8 cellular contexts compared by ENCODE assay signal in the genomic region with DNA sequence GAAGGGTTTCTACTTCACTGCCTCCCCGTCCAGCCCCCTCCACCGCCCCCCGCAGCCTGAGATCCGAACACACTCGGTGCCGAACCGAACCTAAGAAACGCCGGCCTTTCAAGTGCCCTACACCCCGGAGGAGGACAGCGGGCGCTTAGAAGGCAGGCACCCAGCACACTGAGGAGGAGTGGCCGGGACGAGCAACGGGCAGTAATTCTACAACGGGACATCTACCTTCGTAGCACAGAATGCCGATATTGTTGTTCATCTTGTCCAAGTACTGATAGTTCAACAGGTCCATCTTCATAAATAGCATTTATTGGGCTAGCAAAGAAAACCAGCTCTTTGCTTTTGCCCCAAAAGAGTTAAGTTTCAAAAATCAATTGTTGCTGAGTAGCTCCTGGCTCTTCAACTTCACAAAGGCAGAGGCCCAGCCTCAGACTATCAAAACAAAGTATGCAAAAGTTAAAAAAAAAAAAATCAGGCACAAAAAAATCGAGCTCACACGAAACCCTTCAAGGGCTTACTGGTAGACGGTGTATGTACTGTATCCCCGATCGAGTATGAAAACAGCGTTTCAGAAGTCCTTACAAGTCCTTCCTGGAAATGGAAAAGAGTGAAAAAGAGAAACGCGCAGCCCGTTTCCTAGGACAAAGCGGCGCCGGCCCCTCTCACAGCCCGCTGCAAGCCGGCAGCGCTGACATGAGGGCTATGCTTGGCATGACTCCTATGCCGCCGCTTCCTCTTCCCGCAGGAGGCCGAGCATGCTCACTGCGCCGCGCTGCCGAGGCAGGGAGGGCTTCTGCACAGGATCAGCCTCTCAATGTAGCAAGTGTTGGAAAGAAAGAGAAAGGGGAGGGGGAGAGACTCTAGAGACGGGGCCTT. TPM values are rescaled to one million over a fixed set of nuclear protein-coding genes. Genes with fewer than 3 reads are reported as not detected.
DNase-seq lines count a peak whose midpoint lies in the region; ATAC-seq and TF ChIP-seq lines count a peak whose summit lies in the region.

A gene with protein sequence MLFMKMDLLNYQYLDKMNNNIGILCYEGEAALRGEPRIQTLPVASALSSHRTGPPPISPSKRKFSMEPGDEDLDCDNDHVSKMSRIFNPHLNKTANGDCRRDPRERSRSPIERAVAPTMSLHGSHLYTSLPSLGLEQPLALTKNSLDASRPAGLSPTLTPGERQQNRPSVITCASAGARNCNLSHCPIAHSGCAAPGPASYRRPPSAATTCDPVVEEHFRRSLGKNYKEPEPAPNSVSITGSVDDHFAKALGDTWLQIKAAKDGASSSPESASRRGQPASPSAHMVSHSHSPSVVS (minus strand): TSS at position 704 of the 876 bp plus-strand sequence. CDS start 397 bp downstream, at position 307.

- no peaks in the 10 kb centered on the region for H3K27me3 Mint-ChIP-seq in Caco-2 (ENCODE audit: insufficient read depth, unreplicated experiment)

- H3K4me1 ChIP-seq in Caco-2: 0 out of 2 replicates have a peak, but pooled peaks cover 4% of the 10 kb centered on the region
- peaks cover 12% of the 10 kb centered on the region for H3K4me1 ChIP-seq in Panc1 (ENCODE audit: control insufficient read depth, insufficient read depth, low read length)
- H3K4me1 ChIP-seq in esophagus muscularis mucosa: peaks cover 29 to 44% (median 38%) of the 10 kb centered on the region in 4 donors
- H3K4me1 ChIP-seq in muscle layer of duodenum (ENCODE audit: control insufficient read depth in 1 of 2, insufficient read depth in 2 of 2, low read length in 2 of 2): peaks cover 15 to 24% of the 10 kb centered on the region in 2 donors

- peaks cover 23% of the 10 kb centered on the region for H3K36me3 Mint-ChIP-seq in Caco-2 (ENCODE audit: insufficient read depth, unreplicated experiment)

- in situ Hi-C loops in Panc1 (cut with HindIII; ENCODE audit: low pct_unique_long_range_greater_than_20kb, low sequenced_read_pairs): no loop called here

- TF ChIP-seq CTCF in Caco-2 (IDR thresholded peaks at IDR 0.05; ENCODE audit: insufficient read depth in 1 of 2, low read depth in 1 of 2, low read length in 1 of 2, severe bottlenecking in 1 of 2, unreplicated experiment in 1 of 2) (peak in 1 of 2 experiments; percentile 24), Panc1 (IDR thresholded peaks at IDR 0.05) (peak; percentile 17; the same call in 1 of the 2 replicates), esophagus muscularis mucosa (IDR thresholded peaks at IDR 0.05) (peak in 1 of 3 experiments; percentile 32)

- intact Hi-C loops in Caco-2 (cut with micrococcal nuclease; ENCODE audit: unreplicated experiment) (loop anchor here (1.0 to 2.0 kb wide), 3 partner anchors 25 to 75 kb away; no protein-coding TSS in a partner anchor), Panc1 (cut with micrococcal nuclease; ENCODE audit: unreplicated experiment) (loop anchor here (2.0 to 5.0 kb wide), 2 partner anchors 43 to 86 kb away; no protein-coding TSS in a partner anchor), esophagus muscularis mucosa (cut with DNase I) (loop anchor here (2.0 to 10.0 kb wide), 3 partner anchors 43 to 169 kb away; no protein-coding TSS in a partner anchor)

- POLR2A ChIA-PET in Caco-2 (lab: Charles Lee) (interaction anchor here (0.6 to 1.0 kb wide), 3 partner anchors 34 to 263 kb away, joined by 4 to 5 read pairs (median 5); no protein-coding TSS in a partner anchor), Panc1 (lab: Charles Lee) (interaction anchor here (0.7 kb wide), 1 partner anchor 264 kb away, joined by 3 read pairs; no protein-coding TSS in a partner anchor)

- no peaks in the 10 kb centered on the region for H3K9me3 Mint-ChIP-seq in Caco-2 (ENCODE audit: unreplicated experiment)

- H3K4me1 Mint-ChIP-seq in Caco-2 (ENCODE audit: low read depth, unreplicated experiment): peaks cover 8% of the 10 kb centered on the region

- H3K9me3 ChIP-seq in Caco-2 (no peaks in the 10 kb centered on the region), Panc1 (ENCODE audit: control insufficient read depth, insufficient read depth, low read depth, low read length) (no peaks in the 10 kb centered on the region), esophagus muscularis mucosa (no peaks in the 10 kb centered on the region), muscle layer of duodenum (ENCODE audit: control insufficient read depth in 1 of 2, low read length in 2 of 2) (no peaks in the 10 kb centered on the region)

- H3K27ac Mint-ChIP-seq in Caco-2 (ENCODE audit: unreplicated experiment): peak within 1 kb of the TSS; percentile 69

- TF ChIP-seq POLR2A in esophagus muscularis mucosa (IDR thresholded peaks at IDR 0.05; ENCODE audit: low read depth): no peak

- CTCF ChIA-PET in Caco-2 (lab: Charles Lee): interaction anchor here (0.6 to 1.6 kb wide), 5 partner anchors 19 to 264 kb away, joined by 3 to 12 read pairs (median 5); no protein-coding TSS in a partner anchor
- CTCF ChIA-PET in Panc1 (lab: Charles Lee): interaction anchor here (0.7 kb wide), 2 partner anchors 9 to 29 kb away, joined by 3 read pairs; no protein-coding TSS in a partner anchor

- DNase-seq in Caco-2 (peak; percentile 81 to 84), HUDEP-2 (lab: John Stamatoyannopoulos, UW; ENCODE audit: unreplicated experiment in 76 of 76) (peak in 73 of 76 experiments; percentile 17 to 78 (median 61)), Panc1 (ENCODE audit: low read depth, low spot score) (no peak), esophagus muscularis mucosa (ENCODE audit: extremely low spot score) (peak; percentile 97)
- peak; percentile 82 to 83 for DNase-seq in activated T-cell treated with anti-CD3 and anti-CD28 coated beads, Interleukin-2, amount 50 U/mL, for 48 hours
- DNase-seq in stimulated activated CD8-positive, alpha-beta memory T cell treated with anti-CD3 and anti-CD28 coated beads, Interleukin-7, amount 100 ng/mL, for 24 hours (ENCODE audit: low read depth): peak; percentile 44

- peak within 1 kb of the TSS; percentile 77 for H3K4me3 ChIP-seq in Caco-2 (ENCODE audit: low read depth, low read length)
- peak within 1 kb of the TSS; percentile 84 to 86 for H3K4me3 ChIP-seq in Panc1 (ENCODE audit: low read depth in 2 of 2, low read length in 2 of 2)
- peak within 1 kb of the TSS; percentile 57 to 72 (median 69) for H3K4me3 ChIP-seq in esophagus muscularis mucosa
- peak within 1 kb of the TSS; percentile 80 to 96 for H3K4me3 ChIP-seq in muscle layer of duodenum (ENCODE audit: low read depth in 1 of 2, low read length in 2 of 2)

- peak within 1 kb of the TSS; percentile 99 for H3K27ac ChIP-seq in Panc1 (ENCODE audit: low read length)
- peak within 1 kb of the TSS; percentile 89 to 93 (median 92) for H3K27ac ChIP-seq in esophagus muscularis mucosa (replicated peaks in 1 of 4)
- peak within 1 kb of the TSS; percentile 97 for H3K27ac ChIP-seq in muscle layer of duodenum (ENCODE audit: low read length)

- BruUV-seq in Caco-2 (replicated peaks; lab: Mats Ljungman, UMichigan) (TSS peak; percentile 43), Panc1 (replicated peaks; lab: Mats Ljungman, UMichigan) (TSS peak; percentile 79)

- H3K27me3 ChIP-seq in Caco-2 (replicated peaks; ENCODE audit: control insufficient read depth, insufficient read depth, low read length): no peaks in the 10 kb centered on the region
- no peaks in the 10 kb centered on the region for H3K27me3 ChIP-seq in Panc1 (ENCODE audit: control insufficient read depth, insufficient read depth, low read length)
- no peaks in the 10 kb centered on the region for H3K27me3 ChIP-seq in esophagus muscularis mucosa
- H3K27me3 ChIP-seq in muscle layer of duodenum (ENCODE audit: low read depth, low read length): no peaks in the 10 kb centered on the region

- WGBS in esophagus muscularis mucosa: under 1% methylated on average over 40 of the region's 42 CpGs

- H3K36me3 ChIP-seq in Caco-2 (ENCODE audit: control insufficient read depth, insufficient read depth, low read length) (no peaks in the 10 kb centered on the region; the same call in 1 of the 2 replicates), Panc1 (ENCODE audit: control insufficient read depth, insufficient read depth, low read length) (no peaks in the 10 kb centered on the region; the same call in 1 of the 2 replicates), esophagus muscularis mucosa (no peaks in the 10 kb centered on the region), muscle layer of duodenum (ENCODE audit: control insufficient read depth in 1 of 2, insufficient read depth in 2 of 2, low read length in 2 of 2) (peaks cover 0 to 23% of the 10 kb centered on the region in 2 donors)

- TF ChIP-seq EP300 in esophagus muscularis mucosa (IDR thresholded peaks at IDR 0.05): peak; percentile 47

- peak; percentile 53 for ATAC-seq in GM21381 (IDR thresholded peaks at IDR 0.05; ENCODE audit: unreplicated experiment)
- peak; percentile 85 for ATAC-seq in Panc1

- H3K4me3 Mint-ChIP-seq in Caco-2 (ENCODE audit: unreplicated experiment): peak within 1 kb of the TSS; percentile 72

RNA-seq across cellular contexts. Expression of the gene that starts here (rescaled TPM):
- 42.8 and 46.1 TPM in 2 replicates for total RNA-seq in Caco-2 (2022)
- total RNA-seq in Panc1 (2021; ENCODE audit: unreplicated experiment): 66.0 TPM
- polyA plus RNA-seq in Panc1 (2012; ENCODE audit: insufficient read length): 61.2 TPM
- total RNA-seq in esophagus muscularis mucosa: 100 to 1,000 TPM in 1 of 4 donors, 10 to 100 TPM in 3; 51.5 to 222 (median 80.7) TPM
